Comparison of ENCODE assay signal across 13 cellular contexts in the genomic region with DNA sequence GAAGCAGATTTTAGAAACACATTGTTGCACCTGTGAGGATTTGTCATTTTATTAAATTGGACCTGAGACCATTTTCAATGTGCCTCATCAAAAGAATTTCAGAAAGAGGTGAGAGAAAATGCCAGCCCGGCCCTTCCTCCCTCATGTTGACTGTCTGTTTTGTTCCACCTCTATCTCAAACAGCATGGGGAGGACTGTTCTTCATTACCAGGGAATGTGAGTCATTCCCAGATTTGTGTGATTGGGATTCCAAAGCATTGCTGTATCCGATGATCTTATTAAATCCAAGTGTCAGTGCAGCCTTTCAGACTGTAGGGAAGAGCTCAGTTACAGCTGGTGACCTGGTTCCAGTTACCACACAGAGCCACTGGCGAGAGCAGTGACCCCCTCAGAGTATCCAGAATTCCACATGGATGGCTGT. TPM values are rescaled to one million over a fixed set of nuclear protein-coding genes. Genes with fewer than 3 reads are reported as not detected.
A peak's percentile ranks its signal among the peaks of the same experiment; 100 is the strongest.
DNase-seq lines count a peak whose midpoint lies in the region; TF ChIP-seq lines count a peak whose summit lies in the region.
"Had no signal": no experiment of that assay in that cellular context is flagged by ENCODE, and none has a peak within 500 bp of the region (broad histone marks: within the 10 kb centered on the region; RNA-seq: fewer than 3 reads in every experiment).

No MANE protein-coding gene starts in this region.

- no peak overlapping the region for H3K14ac ChIP-seq in mesenchymal stem cell (ENCODE audit: low read length in 2 of 2)

- no peaks in the 10 kb centered on the region for H3K27me3 ChIP-seq in mesenchymal stem cell (ENCODE audit: control insufficient read depth in 1 of 2, insufficient read depth in 1 of 2, low read length in 2 of 2)
- no peaks in the 10 kb centered on the region for H3K27me3 ChIP-seq in transverse colon

- no peak overlapping the region for H2AFZ ChIP-seq in mesenchymal stem cell (ENCODE audit: low read depth, low read length)

- H2BK12ac ChIP-seq in mesenchymal stem cell (ENCODE audit: low read length in 2 of 2): no peak overlapping the region

- H3K9me3 Mint-ChIP-seq in activated CD4-positive, alpha-beta T cell treated with anti-CD3 and anti-CD28 coated beads, Interleukin-2, amount 10 ng/mL, durations not matched to agents 24 days and 14 days: no peaks in the 10 kb centered on the region

- no peaks in the 10 kb centered on the region for H3K79me1 ChIP-seq in mesenchymal stem cell (replicated peaks; ENCODE audit: low read length, poor library complexity, severe bottlenecking)

- no peaks in the 10 kb centered on the region for H3K36me3 Mint-ChIP-seq in activated CD4-positive, alpha-beta T cell treated with anti-CD3 and anti-CD28 coated beads, Interleukin-2, amount 10 ng/mL, durations not matched to agents 24 days and 14 days (ENCODE audit: low read depth)

- no peak overlapping the region for H2BK120ac ChIP-seq in mesenchymal stem cell (ENCODE audit: low read depth, low read length)

- no peak overlapping the region for H3K4me2 ChIP-seq in mesenchymal stem cell (ENCODE audit: low read length, poor library complexity, severe bottlenecking)

- peaks cover 27% of the 10 kb centered on the region for H3K27me3 Mint-ChIP-seq in activated CD4-positive, alpha-beta T cell treated with anti-CD3 and anti-CD28 coated beads, Interleukin-2, amount 10 ng/mL, durations not matched to agents 24 days and 14 days
- H3K27me3 Mint-ChIP-seq: progenitor cell of endocrine pancreas had no signal

- H3K4me3 ChIP-seq in mesenchymal stem cell (ENCODE audit: insufficient read depth in 1 of 2, low read depth in 1 of 2, low read length in 2 of 2) (peak overlapping the region in 1 of 2 experiments; percentile 57), transverse colon (no peak overlapping the region)

- H2AK5ac ChIP-seq in mesenchymal stem cell (ENCODE audit: low read length, severe bottlenecking): no peak overlapping the region

- H3K27ac ChIP-seq in mesenchymal stem cell (ENCODE audit: low read length, poor library complexity, severe bottlenecking): no peak overlapping the region
- H3K27ac ChIP-seq in transverse colon: peak overlapping the region; percentile 11 to 52 (median 38)

- H2BK15ac ChIP-seq in mesenchymal stem cell (ENCODE audit: low read depth, poor library complexity, severe bottlenecking): no peak overlapping the region

- no peak overlapping the region for H3K4ac ChIP-seq in mesenchymal stem cell (ENCODE audit: low read depth in 1 of 2, low read length in 2 of 2)

- no peak overlapping the region for H3K23ac ChIP-seq in mesenchymal stem cell (ENCODE audit: low read length in 2 of 2)

- TF ChIP-seq POLR2A in transverse colon (IDR thresholded peaks at IDR 0.05): no peak

- 66% methylated on average over 3 of the region's 3 CpGs for WGBS in mesenchymal stem cell
- WGBS in transverse colon (ENCODE audit: low coverage in 1 of 2), 2 donors: 65% methylated on average over 3 of the region's 3 CpGs; no CpG with 5 or more reads in 1 of the 2 donors

- no peak overlapping the region for H4K8ac ChIP-seq in mesenchymal stem cell (ENCODE audit: low read length)

- TF ChIP-seq CTCF in transverse colon (IDR thresholded peaks at IDR 0.05): no peak

- no peak overlapping the region for H2BK5ac ChIP-seq in mesenchymal stem cell (ENCODE audit: low read depth, low read length, poor library complexity, severe bottlenecking)

- peak overlapping the region; percentile 71 for H3K9ac ChIP-seq in mesenchymal stem cell (ENCODE audit: low read length)

- H3K27ac Mint-ChIP-seq in activated CD4-positive, alpha-beta T cell treated with anti-CD3 and anti-CD28 coated beads, Interleukin-2, amount 10 ng/mL, durations not matched to agents 24 days and 14 days: no peak overlapping the region
- H3K27ac Mint-ChIP-seq: progenitor cell of endocrine pancreas had no signal

- H3K4me1 ChIP-seq in mesenchymal stem cell (ENCODE audit: control insufficient read depth, insufficient read depth, low read depth, low read length): peaks cover 3% of the 10 kb centered on the region
- H3K4me1 ChIP-seq in transverse colon: peaks cover 0 to 19% (median 10%) of the 10 kb centered on the region in 4 donors

- DNase-seq in HS-5 (ENCODE audit: low read depth) (peak; percentile 81), epidermal melanocyte (ENCODE audit: insufficient read length, low spot score) (peak; percentile 69), mesenchymal stem cell (peak; percentile 52), transverse colon (no peak), NOMO-1 treated with DMSO at 0.1 percent for 48 hours (lab: John Stamatoyannopoulos, UW; ENCODE audit: unreplicated experiment) (no peak), foreskin melanocyte (no peak), SKM-1 treated with dmso at 0.1 percent for 144 hours (lab: John Stamatoyannopoulos, UW; ENCODE audit: unreplicated experiment) (no peak)
- no peak for DNase-seq in activated CD4-positive, alpha-beta T cell treated with anti-CD3 and anti-CD28 coated beads, Interleukin-2, amount 10 ng/mL, durations not matched to agents 24 days and 14 days
- DNase-seq: DMS53, NCI-H187 had no signal

- intact Hi-C loops in transverse colon (cut with DNase I; ENCODE audit: low total_unique reads): no loop called here
- intact Hi-C loops in activated CD4-positive, alpha-beta T cell treated with anti-CD3 and anti-CD28 coated beads, Interleukin-2, amount 10 ng/mL, durations not matched to agents 24 days and 14 days (cut with micrococcal nuclease): no loop called here

- no peak overlapping the region for H3K18ac ChIP-seq in mesenchymal stem cell (ENCODE audit: low read depth in 1 of 2, low read length in 2 of 2)

- TF ChIP-seq EP300 in transverse colon (IDR thresholded peaks at IDR 0.05; ENCODE audit: low read depth): no peak

- no peak overlapping the region for H4K91ac ChIP-seq in mesenchymal stem cell (ENCODE audit: low read length)

- in situ Hi-C loops in transverse colon (cut with MboI; ENCODE audit: low pct_ligation_motif_present in 1 of 4, low pct_unique_long_range_greater_than_20kb in 1 of 4, low sequenced_read_pairs in 3 of 4): no loop called here

- H3K36me3 ChIP-seq in mesenchymal stem cell (ENCODE audit: control insufficient read depth in 1 of 2, insufficient read depth in 2 of 2, low read depth in 1 of 2, low read length in 2 of 2) (peaks cover 0 to 8% of the 10 kb centered on the region in 2 experiments), transverse colon (no peaks in the 10 kb centered on the region)

- H3K9me3 ChIP-seq in mesenchymal stem cell (ENCODE audit: control insufficient read depth, low read length): no peaks in the 10 kb centered on the region
- H3K9me3 ChIP-seq in transverse colon: no peaks in the 10 kb centered on the region

- no peaks in the 10 kb centered on the region for H3K4me1 Mint-ChIP-seq in activated CD4-positive, alpha-beta T cell treated with anti-CD3 and anti-CD28 coated beads, Interleukin-2, amount 10 ng/mL, durations not matched to agents 24 days and 14 days

- H3K4me3 Mint-ChIP-seq in activated CD4-positive, alpha-beta T cell treated with anti-CD3 and anti-CD28 coated beads, Interleukin-2, amount 10 ng/mL, durations not matched to agents 24 days and 14 days: no peak overlapping the region

RNA-seq across cellular contexts. Expression of a gene that starts 20.7 kb away (rescaled TPM):
- polyA plus RNA-seq in mesenchymal stem cell (2013, experiment 1 of 2): 32.9 TPM
- 33.1 TPM for polyA plus RNA-seq in mesenchymal stem cell (2013, experiment 2 of 2)
- total RNA-seq in transverse colon: 10 to 100 TPM in 3 of 4 donors, 1 to 10 TPM in 1; 5.2 to 39.2 (median 20.1) TPM
- total RNA-seq in activated CD4-positive, alpha-beta T cell treated with anti-CD3 and anti-CD28 coated beads, Interleukin-2, amount 10 ng/mL, durations not matched to agents 24 days and 14 days: not detected in 2 replicates
- total RNA-seq: OCI-LY7 had no signal

RNA-seq across cellular contexts. Expression of a gene that starts 31.9 kb away (rescaled TPM):
- 0.19 TPM for polyA plus RNA-seq in mesenchymal stem cell (2013, experiment 1 of 2)
- polyA plus RNA-seq in mesenchymal stem cell (2013, experiment 2 of 2): 0.07 TPM
- total RNA-seq in transverse colon: not detected
- total RNA-seq in activated CD4-positive, alpha-beta T cell treated with anti-CD3 and anti-CD28 coated beads, Interleukin-2, amount 10 ng/mL, durations not matched to agents 24 days and 14 days: not detected in 2 replicates
- total RNA-seq: OCI-LY7, progenitor cell of endocrine pancreas had no signal
- polyA plus RNA-seq: keratinocyte had no signal

Comparison
In these comparisons a context has a peak if more than half of its experiments do, and no peak if none do; other contexts are left out.
1. DNase-seq: peak in HS-5 (single experiment), epidermal melanocyte (single experiment) and mesenchymal stem cell (single experiment); none in transverse colon (single experiment), NOMO-1 treated with DMSO at 0.1 percent for 48 hours (single experiment), activated CD4-positive, alpha-beta T cell treated with anti-CD3 and anti-CD28 coated beads, Interleukin-2, amount 10 ng/mL, durations not matched to agents 24 days and 14 days (single experiment), foreskin melanocyte (single experiment) and SKM-1 treated with dmso at 0.1 percent for 144 hours (single experiment).